18 cellular contexts compared by ENCODE assay signal in the genomic region with DNA sequence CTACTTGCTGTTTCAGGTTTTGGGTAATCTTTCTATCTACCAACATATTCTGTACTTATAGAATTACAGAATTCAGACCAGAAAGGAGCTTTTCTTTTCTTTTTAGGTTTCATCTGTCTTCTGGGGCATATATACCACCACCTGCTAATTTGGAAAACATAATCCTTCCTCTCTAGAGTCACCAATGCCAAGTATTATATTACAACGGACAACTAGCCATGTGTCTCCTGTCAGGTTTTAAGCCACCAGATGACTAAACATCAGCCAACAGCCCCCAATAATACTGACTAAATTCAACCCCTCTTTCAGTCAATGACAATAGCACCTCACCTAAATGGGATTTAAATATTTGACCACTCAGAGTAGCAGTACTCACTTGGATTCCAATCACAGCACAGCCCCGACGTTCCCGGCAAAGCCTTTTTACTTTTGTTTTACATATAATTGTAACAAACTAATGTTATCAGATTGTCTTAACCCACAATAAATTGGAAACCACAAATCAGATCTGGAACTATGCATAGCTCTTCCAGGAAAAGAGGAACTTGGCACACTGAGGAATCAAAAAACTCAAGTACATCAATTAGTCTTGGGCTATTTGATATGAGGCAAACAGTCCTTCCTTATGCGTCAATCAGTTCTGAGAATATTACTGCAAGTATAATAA. TPM values are rescaled to one million over a fixed set of nuclear protein-coding genes. Genes with fewer than 3 reads are reported as not detected.
DNase-seq lines count a peak whose midpoint lies in the region; ATAC-seq, FAIRE-seq and TF ChIP-seq lines count a peak whose summit lies in the region.
"Had no signal": no experiment of that assay in that cellular context is flagged by ENCODE, and none has a peak within 500 bp of the region (broad histone marks: within the 10 kb centered on the region; RNA-seq: fewer than 3 reads in every experiment).

No MANE protein-coding gene starts in this region.

- FAIRE-seq in kidney (lab: Jason Lieb, UNC), result no peak

- H3K36me3 ChIP-seq in Panc1 (ENCODE audit: control insufficient read depth, insufficient read depth, low read length) (no peaks in the 10 kb centered on the region), ectodermal cell (ENCODE audit: control insufficient read depth, insufficient read depth, low read length) (no peaks in the 10 kb centered on the region), skeletal muscle satellite cell (ENCODE audit: insufficient read depth, low read length) (no peaks in the 10 kb centered on the region), kidney (ENCODE audit: control insufficient read depth in 1 of 2, insufficient read depth in 2 of 2, low read length in 2 of 2) (peaks cover 0 to 4% of the 10 kb centered on the region in 2 donors)

- H3K4me3 ChIP-seq in Panc1 (ENCODE audit: low read depth in 2 of 2, low read length in 2 of 2), result no peak overlapping the region
- H3K4me3 ChIP-seq in ectodermal cell (ENCODE audit: insufficient read depth, low read depth, low read length), result no peak overlapping the region
- peak overlapping the region; percentile 14 for H3K4me3 ChIP-seq in skeletal muscle satellite cell (ENCODE audit: low read length)
- no peak overlapping the region for H3K4me3 ChIP-seq in kidney (ENCODE audit: low read length in 2 of 2)
- H3K4me3 ChIP-seq: MG63, testis had no signal

- peak overlapping the region in 1 of 2 donors; percentile 49 for H3K4me3 Mint-ChIP-seq in activated T-cell treated with anti-CD3 and anti-CD28 coated beads, Interleukin-2, amount 50 U/mL, for 72 hours
- no peak overlapping the region for H3K4me3 Mint-ChIP-seq in osteocyte (ENCODE audit: unreplicated experiment)
- H3K4me3 Mint-ChIP-seq: natural killer cell had no signal

- no peaks in the 10 kb centered on the region for H3K9me3 ChIP-seq in Panc1 (ENCODE audit: control insufficient read depth, insufficient read depth, low read depth, low read length)
- no peaks in the 10 kb centered on the region for H3K9me3 ChIP-seq in ectodermal cell (ENCODE audit: control insufficient read depth, low read length)
- H3K9me3 ChIP-seq in skeletal muscle satellite cell (replicated peaks; ENCODE audit: low read length), result no peaks in the 10 kb centered on the region
- no peaks in the 10 kb centered on the region for H3K9me3 ChIP-seq in kidney (ENCODE audit: control insufficient read depth in 1 of 2, low read length in 2 of 2)
- H3K9me3 ChIP-seq: MG63, testis had no signal

- POLR2A ChIA-PET in Panc1 (lab: Charles Lee), result interaction anchor here (0.6 kb wide), 1 partner anchor 61 kb away, joined by 3 read pairs; no protein-coding TSS in a partner anchor

- TSS peak; percentile 41 for BruUV-seq in Panc1 (replicated peaks; lab: Mats Ljungman, UMichigan)

- H3K27me3 ChIP-seq in Panc1 (ENCODE audit: control insufficient read depth, insufficient read depth, low read length), result no peaks in the 10 kb centered on the region
- no peaks in the 10 kb centered on the region for H3K27me3 ChIP-seq in ectodermal cell (ENCODE audit: control insufficient read depth, insufficient read depth, low read length, poor library complexity, severe bottlenecking)
- no peaks in the 10 kb centered on the region for H3K27me3 ChIP-seq in skeletal muscle satellite cell (ENCODE audit: control insufficient read depth, insufficient read depth, low read length)
- H3K27me3 ChIP-seq: MG63, testis had no signal

- H3K9ac ChIP-seq in skeletal muscle satellite cell (ENCODE audit: low read depth, low read length), result no peak overlapping the region
- no peak overlapping the region for H3K9ac ChIP-seq in kidney (ENCODE audit: low read length in 2 of 2)

- H3K9me3 Mint-ChIP-seq in activated T-cell treated with anti-CD3 and anti-CD28 coated beads, Interleukin-2, amount 50 U/mL, for 72 hours, result no peaks in the 10 kb centered on the region
- H3K9me3 Mint-ChIP-seq in osteocyte (ENCODE audit: unreplicated experiment), result no peaks in the 10 kb centered on the region
- H3K9me3 Mint-ChIP-seq: natural killer cell had no signal

- in situ Hi-C loops in Panc1 (cut with HindIII; ENCODE audit: low pct_unique_long_range_greater_than_20kb, low sequenced_read_pairs), result no loop called here

- WGBS in ectodermal cell, 2 experiments, result 84 to 90% methylated on average over 2 to 5 of the region's 5 CpGs

- DNase-seq in activated T-cell treated with anti-CD3 and anti-CD28 coated beads, Interleukin-2, amount 50 U/mL, for 72 hours, result no peak
- no peak for DNase-seq in activated T-cell treated with anti-CD3 and anti-CD28 coated beads, Interleukin-2, amount 50 U/mL, for 1 hour
- no peak for DNase-seq in Panc1 (ENCODE audit: low read depth, low spot score)
- DNase-seq in mesenteric fat pad (ENCODE audit: low spot score), result no peak
- no peak for DNase-seq in kidney
- DNase-seq in osteocyte (ENCODE audit: extremely low spot score, unreplicated experiment), result no peak
- DNase-seq: ACHN; activated CD8-positive, alpha-beta memory T cell treated with anti-CD3 and anti-CD28 coated beads for 24 hours; COR-L47; GDM1; natural killer cell; NCI-H2107; SIG-M5; stimulated activated CD4-positive, alpha-beta T cell treated with anti-CD3 and anti-CD28 coated beads, Interleukin-2, amount 100 ng/mL, for 24 hours had no signal

- peaks cover 42% of the 10 kb centered on the region for H3K4me1 Mint-ChIP-seq in activated T-cell treated with anti-CD3 and anti-CD28 coated beads, Interleukin-2, amount 50 U/mL, for 72 hours (ENCODE audit: low read depth)
- peaks cover 15% of the 10 kb centered on the region for H3K4me1 Mint-ChIP-seq in osteocyte (ENCODE audit: unreplicated experiment)

- peak in 1 of 2 donors; percentile 22 for ATAC-seq in activated T-cell treated with anti-CD3 and anti-CD28 coated beads, Interleukin-2, amount 50 U/mL, for 72 hours (replicated peaks in 1 of 2)
- ATAC-seq in Panc1, result no peak

- no peak for TF ChIP-seq CTCF in Panc1 (IDR thresholded peaks at IDR 0.05)
- no peak for TF ChIP-seq CTCF in kidney (IDR thresholded peaks at IDR 0.05; ENCODE audit: borderline replicate concordance, extremely low read depth, insufficient read depth)
- no peak for TF ChIP-seq CTCF in osteocyte (IDR thresholded peaks at IDR 0.05)

- peak overlapping the region; percentile 96 for H3K27ac Mint-ChIP-seq in activated T-cell treated with anti-CD3 and anti-CD28 coated beads, Interleukin-2, amount 50 U/mL, for 72 hours
- H3K27ac Mint-ChIP-seq in osteocyte (ENCODE audit: unreplicated experiment), result no peak overlapping the region
- H3K27ac Mint-ChIP-seq: natural killer cell had no signal

- H3K4me2 ChIP-seq in skeletal muscle satellite cell (ENCODE audit: low read length), result peak overlapping the region; percentile 37

- no peak overlapping the region for H3K27ac ChIP-seq in Panc1 (ENCODE audit: low read length)
- peak overlapping the region; percentile 63 for H3K27ac ChIP-seq in ectodermal cell (ENCODE audit: insufficient read depth, low read depth, low read length, poor library complexity, severe bottlenecking)
- no peak overlapping the region for H3K27ac ChIP-seq in kidney (ENCODE audit: low read depth in 2 of 2, low read length in 2 of 2)

- intact Hi-C loops in Panc1 (cut with micrococcal nuclease; ENCODE audit: unreplicated experiment), result no loop called here
- intact Hi-C loops in kidney (cut with DNase I), result no loop called here

- H3K4me1 ChIP-seq in Panc1 (ENCODE audit: control insufficient read depth, insufficient read depth, low read length), result no peaks in the 10 kb centered on the region
- peaks cover 9% of the 10 kb centered on the region for H3K4me1 ChIP-seq in ectodermal cell (ENCODE audit: control insufficient read depth, insufficient read depth, low read length)
- H3K4me1 ChIP-seq in skeletal muscle satellite cell (ENCODE audit: control insufficient read depth, insufficient read depth, low read length), result peaks cover 40% of the 10 kb centered on the region
- H3K4me1 ChIP-seq in kidney (ENCODE audit: control insufficient read depth in 1 of 2, insufficient read depth in 1 of 2, low read depth in 1 of 2, low read length in 2 of 2), result peaks cover 7% of the 10 kb centered on the region in 2 donors

- H3K36me3 Mint-ChIP-seq in activated T-cell treated with anti-CD3 and anti-CD28 coated beads, Interleukin-2, amount 50 U/mL, for 72 hours (ENCODE audit: insufficient read depth in 2 of 2), result peaks cover 3 to 5% of the 10 kb centered on the region in 2 donors
- H3K36me3 Mint-ChIP-seq in osteocyte (ENCODE audit: unreplicated experiment), result peaks cover 2% of the 10 kb centered on the region
- H3K36me3 Mint-ChIP-seq: natural killer cell had no signal

- H3K27me3 Mint-ChIP-seq in activated T-cell treated with anti-CD3 and anti-CD28 coated beads, Interleukin-2, amount 50 U/mL, for 72 hours (ENCODE audit: low read depth), result no peaks in the 10 kb centered on the region
- no peaks in the 10 kb centered on the region for H3K27me3 Mint-ChIP-seq in osteocyte (ENCODE audit: unreplicated experiment)

- CTCF ChIA-PET in Panc1 (lab: Charles Lee), result interaction anchor here (1.2 kb wide), 1 partner anchor 328 kb away, joined by 6 read pairs; no protein-coding TSS in a partner anchor

RNA-seq across cellular contexts. Expression of a gene that starts 13.5 kb away (rescaled TPM):
- total RNA-seq in activated T-cell treated with anti-CD3 and anti-CD28 coated beads, Interleukin-2, amount 50 U/mL, for 72 hours, result 10 to 100 TPM; 44.8 to 54.5 TPM
- total RNA-seq in Panc1 (2021; ENCODE audit: unreplicated experiment), result 59.9 TPM
- polyA plus RNA-seq in Panc1 (2012; ENCODE audit: insufficient read length), result 30.6 TPM
- polyA plus RNA-seq in ectodermal cell (2013, experiment 1 of 4), result 70.0 TPM
- 82.0 TPM for polyA plus RNA-seq in ectodermal cell (2013, experiment 2 of 4)
- 58.5 TPM for polyA plus RNA-seq in ectodermal cell (2013, experiment 3 of 4)
- 60.3 TPM for polyA plus RNA-seq in ectodermal cell (2013, experiment 4 of 4)
- 27.7 and 33.5 TPM in 2 replicates for total RNA-seq in skeletal muscle satellite cell (2012; rRNA removed)
- 72.0 TPM for total RNA-seq in mesenteric fat pad
- 90.2 TPM for total RNA-seq in kidney
- polyA plus RNA-seq in kidney (ENCODE audit: insufficient read depth, low read depth, low replicate concordance), result 22.3 TPM
- 42.6 and 51.8 TPM in 2 replicates for total RNA-seq in osteocyte

RNA-seq across cellular contexts. Expression of a gene that starts 35.4 kb away (rescaled TPM):
- 100 to 1,000 TPM; 120 to 129 TPM for total RNA-seq in activated T-cell treated with anti-CD3 and anti-CD28 coated beads, Interleukin-2, amount 50 U/mL, for 72 hours
- total RNA-seq in Panc1 (2021; ENCODE audit: unreplicated experiment), result 47.9 TPM
- 44.5 TPM for polyA plus RNA-seq in Panc1 (2012; ENCODE audit: insufficient read length)
- 58.8 TPM for polyA plus RNA-seq in ectodermal cell (2013, experiment 1 of 4)
- polyA plus RNA-seq in ectodermal cell (2013, experiment 2 of 4), result 65.0 TPM
- polyA plus RNA-seq in ectodermal cell (2013, experiment 3 of 4), result 46.4 TPM
- 58.0 TPM for polyA plus RNA-seq in ectodermal cell (2013, experiment 4 of 4)
- 31.9 TPM in 2 replicates for total RNA-seq in skeletal muscle satellite cell (2012; rRNA removed)
- 49.1 TPM for total RNA-seq in mesenteric fat pad
- total RNA-seq in kidney, result 54.4 TPM
- polyA plus RNA-seq in kidney (ENCODE audit: insufficient read depth, low read depth, low replicate concordance), result 68.2 TPM
- 44.9 and 45.6 TPM in 2 replicates for total RNA-seq in osteocyte
